Comparison of ENCODE assay signal across 8 cellular contexts in the genomic region with DNA sequence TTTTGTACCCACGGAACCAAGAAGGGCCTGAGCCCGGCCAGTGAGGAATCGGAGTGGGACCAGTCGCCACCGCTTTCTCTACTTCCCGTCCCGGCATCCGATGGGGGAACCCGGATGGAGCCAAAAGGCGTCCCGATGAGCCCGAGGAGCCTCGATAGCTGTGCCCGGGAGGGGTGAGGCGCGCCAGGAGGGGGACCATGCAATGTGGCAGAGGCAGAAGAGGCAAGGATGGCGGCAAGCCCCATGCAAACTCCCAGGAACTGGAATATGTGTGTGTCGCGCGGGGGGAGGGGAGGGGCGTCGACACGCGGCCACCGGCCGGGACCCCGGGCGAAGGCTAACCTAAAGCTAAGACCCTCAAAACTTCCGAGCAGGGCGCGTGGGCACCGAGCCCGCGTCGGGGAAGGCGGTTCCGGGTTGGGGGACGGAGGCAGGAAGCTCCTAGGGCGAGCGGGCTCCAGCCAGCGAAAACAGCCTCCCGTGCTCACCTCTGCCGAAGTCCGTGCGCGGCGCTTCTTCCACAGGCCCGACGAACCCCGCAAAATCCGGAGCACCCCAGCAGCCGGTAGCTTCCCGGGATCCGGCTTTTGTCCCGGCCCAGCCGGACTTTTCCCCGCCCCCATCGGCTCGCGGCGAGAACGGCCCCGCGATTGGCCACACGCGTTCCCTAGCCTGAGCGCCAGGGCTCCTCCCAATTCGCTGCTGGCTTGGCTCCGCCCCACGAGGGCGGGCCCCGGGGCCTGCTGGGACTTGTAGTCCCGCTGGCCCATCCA. TPM values are rescaled to one million over a fixed set of nuclear protein-coding genes. Genes with fewer than 3 reads are reported as not detected.
A peak's percentile ranks its signal among the peaks of the same experiment; 100 is the strongest.
DNase-seq lines count a peak whose midpoint lies in the region; ATAC-seq, FAIRE-seq and TF ChIP-seq lines count a peak whose summit lies in the region.

Gene ACLY, minus strand, starts transcription at position 560 of the 773 bp plus-strand sequence. CDS start 5,078 bp downstream, outside the sequence.

- H3K4me3 Mint-ChIP-seq in dendritic cell treated with granulocyte-macrophage colony-stimulating factor and Interleukin-4, amounts not matched to agents 40 ng/mL and 50 ng/mL, for 4 days: peak within 1 kb of the TSS; percentile 99

- peak; percentile 82 for ATAC-seq in HG03460 (IDR thresholded peaks at IDR 0.05; ENCODE audit: unreplicated experiment)
- peak; percentile 93 for ATAC-seq in HepG2

- peak within 1 kb of the TSS; percentile 91 for H3K27ac Mint-ChIP-seq in dendritic cell treated with granulocyte-macrophage colony-stimulating factor and Interleukin-4, amounts not matched to agents 40 ng/mL and 50 ng/mL, for 4 days

- H3K36me3 Mint-ChIP-seq in dendritic cell treated with granulocyte-macrophage colony-stimulating factor and Interleukin-4, amounts not matched to agents 40 ng/mL and 50 ng/mL, for 4 days (ENCODE audit: low read depth): peaks cover 37% of the 10 kb centered on the region

- peak; percentile 88 to 97 for TF ChIP-seq POLR2A in HepG2 (IDR thresholded peaks at IDR 0.05; ENCODE audit: insufficient read depth in 1 of 2, low read depth in 2 of 2, low read length in 2 of 2)

- CTCF ChIA-PET in HepG2 (lab: Yijun Ruan, JAX; ENCODE audit: low intra/inter-chr PET ratio, low total read pairs): interaction anchor here (0.8 kb wide), 1 partner anchor 41 kb away, joined by 3 read pairs; no protein-coding TSS in a partner anchor

- DNase-seq in BE2C (peak; percentile 99), GM19240 (ENCODE audit: insufficient read length, low spot score) (peak; percentile 95), NCI-H526 treated with DMSO at 0.1 percent for 48 hours (lab: John Stamatoyannopoulos, UW) (peak; percentile 90), HepG2 (ENCODE audit: low spot score) (peak; percentile 97)
- DNase-seq in activated CD4-positive, alpha-beta T cell treated with anti-CD3 and anti-CD28 coated beads, Interleukin-2, amount 50 U/mL, for 24 hours (ENCODE audit: low read depth in 1 of 2, low spot score in 1 of 2): peak; percentile 95
- peak; percentile 96 for DNase-seq in stimulated activated CD4-positive, alpha-beta T cell treated with anti-CD3 and anti-CD28 coated beads, Interleukin-4, amount 100 ng/mL, for 1 hour

- peak; percentile 79 for FAIRE-seq in HepG2 (lab: Jason Lieb, UNC)

- TF ChIP-seq EP300 in HepG2 (IDR thresholded peaks at IDR 0.05; ENCODE audit: low read depth in 2 of 2, low read length in 2 of 2) (0 out of 4 replicates have a peak, but pooled peaks of 1 of the 2 experiments have one; percentile 45), HepG2 (CRISPR knock-in tag; IDR thresholded peaks at IDR 0.05; ENCODE audit: borderline replicate concordance) (no peak)

- BruUV-seq in HepG2 (replicated peaks; lab: Mats Ljungman, UMichigan): TSS peak; percentile 70

- WGBS in HepG2 (ENCODE audit: low lambda C conversion rate): 4% methylated on average over 19 of the region's 73 CpGs

- peak within 1 kb of the TSS; percentile 95 for H3K4me3 ChIP-seq in BE2C (ENCODE audit: low read depth, low read length)
- H3K4me3 ChIP-seq in HepG2 (replicated peaks in 1 of 3; ENCODE audit: insufficient read depth in 1 of 3, low read depth in 2 of 3, low read length in 3 of 3): peak within 1 kb of the TSS; percentile 96 to 98 (median 97)

- peak within 1 kb of the TSS; percentile 45 for H2AFZ ChIP-seq in HepG2 (ENCODE audit: low read length)

- H3K9ac ChIP-seq in HepG2 (ENCODE audit: insufficient read depth, low read depth, low read length): peak within 1 kb of the TSS; percentile 91

- H3K36me3 ChIP-seq in BE2C: peaks cover 26% of the 10 kb centered on the region
- peaks cover under 1 to 8% of the 10 kb centered on the region in 2 experiments; a peak in 3 of 5 replicates for H3K36me3 ChIP-seq in HepG2 (replicated peaks in 1 of 2; ENCODE audit: control insufficient read depth in 1 of 2, insufficient read depth in 2 of 2, low read length in 2 of 2)

- peaks cover 53% of the 10 kb centered on the region for H3K4me1 Mint-ChIP-seq in dendritic cell treated with granulocyte-macrophage colony-stimulating factor and Interleukin-4, amounts not matched to agents 40 ng/mL and 50 ng/mL, for 4 days (ENCODE audit: low read depth)

- POLR2A ChIA-PET in HepG2 (lab: Yijun Ruan, JAX): interaction anchor here (0.7 to 4.3 kb wide), 18 partner anchors 10 to 229 kb away, joined by 3 to 72 read pairs (median 8); partner anchors contain the start of genes CNP, DNAJC7, EIF1 and FKBP10

- peaks cover 49% of the 10 kb centered on the region for H3K79me2 ChIP-seq in HepG2 (ENCODE audit: insufficient read depth, low read length)

- H3K4me2 ChIP-seq in HepG2 (ENCODE audit: low read depth, low read length): peak within 1 kb of the TSS; percentile 98

- peak within 1 kb of the TSS; percentile 81 for H3K27ac ChIP-seq in HepG2 (ENCODE audit: extremely low read length, insufficient read depth, low read length)

- H3K9me3 ChIP-seq in BE2C: no peaks in the 10 kb centered on the region
- no peaks in the 10 kb centered on the region for H3K9me3 ChIP-seq in HepG2 (ENCODE audit: low read length)

- H3K4me1 ChIP-seq in BE2C: peaks cover 23% of the 10 kb centered on the region
- H3K4me1 ChIP-seq in HepG2 (ENCODE audit: insufficient read depth, low read length): peaks cover 71% of the 10 kb centered on the region

- H4K20me1 ChIP-seq in HepG2 (ENCODE audit: insufficient read depth, low read length): peaks cover 35% of the 10 kb centered on the region

- H3K27me3 Mint-ChIP-seq in dendritic cell treated with granulocyte-macrophage colony-stimulating factor and Interleukin-4, amounts not matched to agents 40 ng/mL and 50 ng/mL, for 4 days: no peaks in the 10 kb centered on the region

- TF ChIP-seq CTCF in BE2C (IDR thresholded peaks at IDR 0.05; ENCODE audit: low read depth, low read length): no peak
- TF ChIP-seq CTCF in HepG2 (CRISPR knock-in tag; IDR thresholded peaks at IDR 0.05): no peak

- intact Hi-C loops in dendritic cell treated with granulocyte-macrophage colony-stimulating factor and Interleukin-4, amounts not matched to agents 40 ng/mL and 50 ng/mL, for 4 days (cut with micrococcal nuclease): loop anchor here (1.0 kb wide), 1 partner anchor 12 kb away; the partner anchor contains the start of gene ODAD4
- intact Hi-C loops in HepG2 (cut with micrococcal nuclease; ENCODE audit: unreplicated experiment): loop anchor here (5.0 kb wide), 1 partner anchor 39 kb away; no protein-coding TSS in a partner anchor

- in situ Hi-C loops in HepG2 (cut with HindIII; ENCODE audit: extremely low pct_ligation_motif_present, low pct_unique_long_range_greater_than_20kb): no loop called here

- H3K9me3 Mint-ChIP-seq in dendritic cell treated with granulocyte-macrophage colony-stimulating factor and Interleukin-4, amounts not matched to agents 40 ng/mL and 50 ng/mL, for 4 days: no peaks in the 10 kb centered on the region

- H3K27me3 ChIP-seq in BE2C (no peaks in the 10 kb centered on the region), HepG2 (ENCODE audit: control insufficient read depth in 1 of 2, insufficient read depth in 2 of 2, low read length in 2 of 2) (no peaks in the 10 kb centered on the region; a peak in 1 of 5 replicates)

- no peak; the same call in none of the 2 replicates for TF ChIP-seq RAD21 in HepG2 (CRISPR knock-in tag; IDR thresholded peaks at IDR 0.05)

TF ChIP-seq in HepG2, 621 proteins besides CTCF, POLR2A, EP300 and RAD21 (continues in another document):
- peak; percentile 24 for TF ChIP-seq TAF15 (IDR thresholded peaks at IDR 0.05; ENCODE audit: low read depth, low read length, poor library complexity, severe bottlenecking)
- TF ChIP-seq, protein P1, sequence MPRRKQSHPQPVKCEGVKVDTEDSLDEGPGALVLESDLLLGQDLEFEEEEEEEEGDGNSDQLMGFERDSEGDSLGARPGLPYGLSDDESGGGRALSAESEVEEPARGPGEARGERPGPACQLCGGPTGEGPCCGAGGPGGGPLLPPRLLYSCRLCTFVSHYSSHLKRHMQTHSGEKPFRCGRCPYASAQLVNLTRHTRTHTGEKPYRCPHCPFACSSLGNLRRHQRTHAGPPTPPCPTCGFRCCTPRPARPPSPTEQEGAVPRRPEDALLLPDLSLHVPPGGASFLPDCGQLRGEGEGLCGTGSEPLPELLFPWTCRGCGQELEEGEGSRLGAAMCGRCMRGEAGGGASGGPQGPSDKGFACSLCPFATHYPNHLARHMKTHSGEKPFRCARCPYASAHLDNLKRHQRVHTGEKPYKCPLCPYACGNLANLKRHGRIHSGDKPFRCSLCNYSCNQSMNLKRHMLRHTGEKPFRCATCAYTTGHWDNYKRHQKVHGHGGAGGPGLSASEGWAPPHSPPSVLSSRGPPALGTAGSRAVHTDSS (CRISPR knock-in tag; conservative IDR thresholded peaks at IDR 0.05): no peak; the same call in 1 of the 2 replicates
- TF ChIP-seq HNRNPUL1 (IDR thresholded peaks at IDR 0.05; ENCODE audit: low read depth, low read length): peak; percentile 82
- peak; percentile 90 for TF ChIP-seq NFYC (CRISPR knock-in tag; IDR thresholded peaks at IDR 0.05)
- TF ChIP-seq ZNF484 (CRISPR knock-in tag; IDR thresholded peaks at IDR 0.05; ENCODE audit: borderline replicate concordance, low read depth): peak; percentile 23; the same call in 1 of the 2 replicates
- TF ChIP-seq ARNT (IDR thresholded peaks at IDR 0.05): no peak

RNA-seq across cellular contexts. Expression of gene ACLY, which starts in this region (rescaled TPM):
- polyA plus RNA-seq in BE2C (2012; ENCODE audit: insufficient read depth, insufficient read length, low read depth): 313 TPM
- 218 and 277 TPM in 2 replicates for total RNA-seq in HepG2 (2016; rRNA removed; fragmentation: Illumina TruSeq; extraction: Trizol)
- 24.5 and 29.0 TPM in 2 replicates for total RNA-seq in HepG2 (2016; cell fraction: cytosol; rRNA removed; fragmentation: Illumina TruSeq; extraction: Trizol; ENCODE audit: low read depth)
- 218 and 232 TPM in 2 replicates for total RNA-seq in HepG2 (2016; cell fraction: insoluble cytoplasmic fraction; rRNA removed; fragmentation: Illumina TruSeq; extraction: Trizol)
- total RNA-seq in HepG2 (2016; cell fraction: membrane; rRNA removed; fragmentation: Illumina TruSeq; extraction: Trizol): 75.9 and 85.9 TPM in 2 replicates
- total RNA-seq in HepG2 (2016; cell fraction: nucleus; rRNA removed; fragmentation: Illumina TruSeq; extraction: Trizol): 147 and 157 TPM in 2 replicates
- polyA plus RNA-seq in HepG2 (2011; rRNA removed): 111 and 143 TPM in 2 replicates
- 98.4 and 118 TPM in 2 replicates for polyA plus RNA-seq in HepG2 (2011; cell fraction: cytosol; rRNA removed)
- 94.3 and 115 TPM in 2 replicates for polyA plus RNA-seq in HepG2 (2011; cell fraction: nucleus; rRNA removed)
- 93.3 and 115 TPM in 2 replicates for polyA plus RNA-seq in HepG2 (2012)
- 12.6 and 14.2 TPM in 2 replicates for polyA plus RNA-seq in HepG2 (2016; cell fraction: cytosol; fragmentation: Illumina TruSeq; extraction: Trizol; ENCODE audit: low read depth)
- 183 and 215 TPM in 2 replicates for polyA plus RNA-seq in HepG2 (2016; cell fraction: insoluble cytoplasmic fraction; fragmentation: Illumina TruSeq; extraction: Trizol; ENCODE audit: low read depth)
- polyA plus RNA-seq in HepG2 (2016; cell fraction: membrane; fragmentation: Illumina TruSeq; extraction: Trizol; ENCODE audit: low read depth): 30.1 and 37.0 TPM in 2 replicates
- polyA plus RNA-seq in HepG2 (2016; cell fraction: nucleus; fragmentation: Illumina TruSeq; extraction: Trizol; ENCODE audit: insufficient read depth, low read depth): 178 and 193 TPM in 2 replicates
- 364 TPM in 2 replicates for polyA minus RNA-seq in HepG2 (2011; rRNA and poly(A)+ RNA removed; ENCODE audit: low replicate concordance)
- polyA minus RNA-seq in HepG2 (2011; cell fraction: cytosol; rRNA and poly(A)+ RNA removed): 190 and 249 TPM in 2 replicates
- 60.3 and 96.6 TPM in 2 replicates for polyA minus RNA-seq in HepG2 (2011; cell fraction: nucleus; rRNA and poly(A)+ RNA removed)

Comparison
In these comparisons a context has a peak if more than half of its experiments do, and no peak if none do; other contexts are left out.
1. Peak in every context shown above with its lines: DNase-seq, ATAC-seq, H3K4me3 ChIP-seq and H3K27ac ChIP-seq.